In the genomic region with DNA sequence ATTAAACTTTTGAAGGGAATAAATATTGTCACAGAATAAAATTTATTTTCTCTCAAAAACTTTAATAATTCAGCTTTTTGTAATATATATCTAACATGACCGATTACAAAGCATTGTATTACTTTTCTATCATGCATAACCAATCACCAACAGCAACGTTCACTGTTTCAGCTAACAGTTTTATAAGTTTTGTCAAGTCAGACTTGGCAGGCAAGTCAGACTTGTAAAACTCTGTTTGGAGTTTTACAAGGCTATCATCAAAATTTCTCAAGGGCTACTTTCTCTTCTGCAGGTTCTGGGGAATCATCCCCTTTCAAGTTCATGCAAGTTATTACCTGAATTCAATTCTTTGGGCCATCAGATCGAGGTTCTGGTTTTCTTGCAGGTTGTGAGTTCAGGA, we compare ENCODE assay signal across 24 cellular contexts.
DNase-seq lines count a peak whose midpoint lies in the region; ATAC-seq, FAIRE-seq and TF ChIP-seq lines count a peak whose summit lies in the region.
"Had no signal": no experiment of that assay in that cellular context is flagged by ENCODE, and none has a peak within 500 bp of the region (broad histone marks: within the 10 kb centered on the region; RNA-seq: fewer than 3 reads in every experiment).

No MANE protein-coding gene starts in this region.

- peaks cover 4% of the 10 kb centered on the region for H3K4me1 ChIP-seq in prostate gland (replicated peaks)
- H3K4me1 ChIP-seq: BE2C, BLaER1 had no signal

- intact Hi-C loops in prostate gland (cut with DNase I) = no loop called here

- no peak overlapping the region for H3K4me3 ChIP-seq in prostate gland
- H3K4me3 ChIP-seq: BLaER1, GM12878 had no signal

- no peak overlapping the region for H3K4me3 Mint-ChIP-seq in stimulated activated naive B cell treated with anti-CD40 and anti-IgM and Interleukin-4, amounts not matched to agents 10 μg/mL and 1 μg/mL and 100 μg/mL, for 72 hours
- H3K4me3 Mint-ChIP-seq: CD14-positive monocyte; CD4-positive, alpha-beta memory T cell; CD4-positive, CD25-positive, alpha-beta regulatory T cell; CD8-positive, alpha-beta memory T cell had no signal

- WGBS in prostate gland = 10% methylated on average over 3 of the region's 3 CpGs

- peak overlapping the region; percentile 31 for H3K27ac ChIP-seq in cingulate gyrus (ENCODE audit: low read depth, low read length)
- no peak overlapping the region for H3K27ac ChIP-seq in prostate gland
- H3K27ac ChIP-seq: BLaER1 had no signal

- no peaks in the 10 kb centered on the region for H3K27me3 ChIP-seq in prostate gland (replicated peaks; ENCODE audit: insufficient read depth)
- H3K27me3 ChIP-seq: BE2C, BLaER1 had no signal

- ATAC-seq in stimulated activated naive B cell treated with anti-CD40 and anti-IgM and Interleukin-4, amounts not matched to agents 10 μg/mL and 1 μg/mL and 100 μg/mL, for 72 hours (replicated peaks) = no peak
- ATAC-seq: GM12878 had no signal

- H3K9me3 ChIP-seq in prostate gland = no peaks in the 10 kb centered on the region
- H3K9me3 ChIP-seq: BE2C, BLaER1 had no signal

- TF ChIP-seq CTCF in prostate gland (IDR thresholded peaks at IDR 0.05) (no peak), D721Med (IDR thresholded peaks at IDR 0.05; ENCODE audit: insufficient read depth, missing control alignments) (no peak)

- no peaks in the 10 kb centered on the region for H3K36me3 Mint-ChIP-seq in stimulated activated naive B cell treated with anti-CD40 and anti-IgM and Interleukin-4, amounts not matched to agents 10 μg/mL and 1 μg/mL and 100 μg/mL, for 72 hours
- H3K36me3 Mint-ChIP-seq: CD14-positive monocyte; CD4-positive, alpha-beta memory T cell; CD4-positive, CD25-positive, alpha-beta regulatory T cell; CD8-positive, alpha-beta memory T cell had no signal

- no peak for TF ChIP-seq POLR2A in prostate gland (IDR thresholded peaks at IDR 0.05)

- DNase-seq in M059J (ENCODE audit: low read depth) = peak; percentile 6
- peak; percentile 41 for DNase-seq in prostate gland (ENCODE audit: low spot score)
- no peak for DNase-seq in D721Med (ENCODE audit: insufficient read length, low spot score)
- no peak for DNase-seq in NCI-H82 treated with DMSO at 0.1 percent for 48 hours (lab: John Stamatoyannopoulos, UW; ENCODE audit: unreplicated experiment)
- no peak for DNase-seq in stimulated activated naive B cell treated with anti-CD40 and anti-IgM and Interleukin-4, amounts not matched to agents 10 μg/mL and 1 μg/mL and 100 μg/mL, for 72 hours
- DNase-seq: 8988T; ACHN; BE2C; C1 segment of cervical spinal cord; CD4-positive, alpha-beta memory T cell; CD4-positive, CD25-positive, alpha-beta regulatory T cell; CD8-positive, alpha-beta memory T cell; COR-L47; DMS79 treated with DMSO at 0.1 percent for 48 hours; GF-D8 had no signal

- no peak overlapping the region for H3K27ac Mint-ChIP-seq in stimulated activated naive B cell treated with anti-CD40 and anti-IgM and Interleukin-4, amounts not matched to agents 10 μg/mL and 1 μg/mL and 100 μg/mL, for 72 hours
- H3K27ac Mint-ChIP-seq: CD14-positive monocyte; CD4-positive, alpha-beta memory T cell; CD4-positive, CD25-positive, alpha-beta regulatory T cell had no signal

- H3K9me3 Mint-ChIP-seq in stimulated activated naive B cell treated with anti-CD40 and anti-IgM and Interleukin-4, amounts not matched to agents 10 μg/mL and 1 μg/mL and 100 μg/mL, for 72 hours = peaks cover 0 to 4% of the 10 kb centered on the region in 2 donors

- H3K4me1 Mint-ChIP-seq in stimulated activated naive B cell treated with anti-CD40 and anti-IgM and Interleukin-4, amounts not matched to agents 10 μg/mL and 1 μg/mL and 100 μg/mL, for 72 hours = no peaks in the 10 kb centered on the region
- H3K4me1 Mint-ChIP-seq: CD14-positive monocyte; CD4-positive, alpha-beta memory T cell; CD4-positive, CD25-positive, alpha-beta regulatory T cell; CD8-positive, alpha-beta memory T cell had no signal

- FAIRE-seq in D721Med (lab: Jason Lieb, UNC) = no peak
- FAIRE-seq: A204.1, G401.6, GM12878, GM12892, GM18507, GM19239 had no signal

- no peaks in the 10 kb centered on the region for H3K36me3 ChIP-seq in prostate gland
- H3K36me3 ChIP-seq: BE2C, BLaER1 had no signal

- H3K27me3 Mint-ChIP-seq in stimulated activated naive B cell treated with anti-CD40 and anti-IgM and Interleukin-4, amounts not matched to agents 10 μg/mL and 1 μg/mL and 100 μg/mL, for 72 hours = no peaks in the 10 kb centered on the region
- H3K27me3 Mint-ChIP-seq: CD4-positive, alpha-beta memory T cell; CD4-positive, CD25-positive, alpha-beta regulatory T cell; CD8-positive, alpha-beta memory T cell had no signal

Comparison
In these comparisons a context has a peak if more than half of its experiments do, and no peak if none do; other contexts are left out.
1. DNase-seq: peak in M059J (single experiment) and prostate gland (single experiment); none in D721Med (single experiment), NCI-H82 treated with DMSO at 0.1 percent for 48 hours (single experiment) and stimulated activated naive B cell treated with anti-CD40 and anti-IgM and Interleukin-4, amounts not matched to agents 10 μg/mL and 1 μg/mL and 100 μg/mL, for 72 hours (single experiment).